Comparison of ENCODE assay signal across 12 cellular contexts in the genomic region with DNA sequence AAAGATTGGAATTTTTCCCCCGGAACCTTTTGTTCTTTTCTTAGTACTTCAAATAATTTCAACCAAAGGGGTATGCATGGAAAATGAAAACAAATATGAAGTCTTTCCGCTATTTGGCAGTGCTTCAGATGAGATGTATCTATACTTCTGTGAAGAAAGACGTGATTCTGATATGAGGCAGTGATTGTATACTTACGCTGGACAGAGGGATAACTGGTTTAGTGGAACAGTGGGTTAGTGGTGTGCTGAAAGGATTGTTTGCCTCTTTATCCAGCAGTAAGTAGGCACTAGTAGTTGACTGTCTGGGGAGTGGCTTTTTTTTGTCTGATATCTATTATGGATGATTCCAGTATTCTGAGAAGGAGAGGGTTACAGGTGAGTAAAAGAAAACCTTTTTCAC.
A peak's percentile ranks its signal among the peaks of the same experiment; 100 is the strongest.
DNase-seq lines count a peak whose midpoint lies in the region; ATAC-seq, FAIRE-seq and TF ChIP-seq lines count a peak whose summit lies in the region.
"Had no signal": no experiment of that assay in that cellular context is flagged by ENCODE, and none has a peak within 500 bp of the region (broad histone marks: within the 10 kb centered on the region; RNA-seq: fewer than 3 reads in every experiment).

No MANE protein-coding gene starts in this region.

- H3K36me3 ChIP-seq in heart right ventricle: no peaks in the 10 kb centered on the region
- no peaks in the 10 kb centered on the region for H3K36me3 ChIP-seq in adipocyte (ENCODE audit: control insufficient read depth, insufficient read depth, low read length, severe bottlenecking)
- no peaks in the 10 kb centered on the region for H3K36me3 ChIP-seq in kidney (ENCODE audit: control insufficient read depth in 1 of 2, insufficient read depth in 2 of 2, low read length in 2 of 2)
- no peaks in the 10 kb centered on the region for H3K36me3 ChIP-seq in upper lobe of right lung

- DNase-seq in heart right ventricle (no peak), left ventricle myocardium superior (no peak), adipocyte (ENCODE audit: low read depth) (peak; percentile 25), kidney (no peak), upper lobe of right lung (no peak), AG20443 (ENCODE audit: low spot score) (no peak)
- DNase-seq: activated CD4-positive, CD25-positive, alpha-beta regulatory T cell treated with anti-CD3 and anti-CD28 coated beads, Interleukin-2, amount 50 U/mL, for 72 hours; activated naive CD4-positive, alpha-beta T cell; CD4-positive, alpha-beta T cell had no signal

- H3K27ac ChIP-seq in heart right ventricle: no peak overlapping the region
- H3K27ac ChIP-seq in kidney (ENCODE audit: low read depth in 2 of 2, low read length in 2 of 2): no peak overlapping the region
- H3K27ac ChIP-seq in upper lobe of right lung: no peak overlapping the region

- no peak for TF ChIP-seq CTCF in heart right ventricle (IDR thresholded peaks at IDR 0.05)
- TF ChIP-seq CTCF in kidney (IDR thresholded peaks at IDR 0.05; ENCODE audit: borderline replicate concordance, extremely low read depth, insufficient read depth): no peak
- TF ChIP-seq CTCF in upper lobe of right lung (IDR thresholded peaks at IDR 0.05): no peak

- no peak for ATAC-seq in heart right ventricle
- ATAC-seq in left ventricle myocardium superior: no peak
- ATAC-seq in upper lobe of right lung: no peak
- ATAC-seq in GM19467 (IDR thresholded peaks at IDR 0.05; ENCODE audit: unreplicated experiment): no peak
- ATAC-seq in HG03457 (IDR thresholded peaks at IDR 0.05; ENCODE audit: unreplicated experiment): no peak

- peaks cover 0 to 30% (median 20%) of the 10 kb centered on the region in 9 donors for H3K4me1 ChIP-seq in heart right ventricle
- H3K4me1 ChIP-seq in adipocyte (ENCODE audit: control insufficient read depth, insufficient read depth, low read length): no peaks in the 10 kb centered on the region
- H3K4me1 ChIP-seq in kidney (ENCODE audit: control insufficient read depth in 1 of 2, insufficient read depth in 1 of 2, low read depth in 1 of 2, low read length in 2 of 2): no peaks in the 10 kb centered on the region
- peaks cover 4% of the 10 kb centered on the region for H3K4me1 ChIP-seq in upper lobe of right lung

- H3K27me3 ChIP-seq in heart right ventricle (no peaks in the 10 kb centered on the region), adipocyte (replicated peaks; ENCODE audit: control insufficient read depth, insufficient read depth, low read length) (no peaks in the 10 kb centered on the region), upper lobe of right lung (no peaks in the 10 kb centered on the region)

- intact Hi-C loops in heart right ventricle (cut with DNase I): no loop called here
- intact Hi-C loops in left ventricle myocardium superior (cut with micrococcal nuclease): no loop called here
- intact Hi-C loops in kidney (cut with DNase I): no loop called here
- intact Hi-C loops in upper lobe of right lung (cut with DNase I): no loop called here

- H3K9me3 ChIP-seq in heart right ventricle (no peaks in the 10 kb centered on the region), adipocyte (ENCODE audit: control insufficient read depth, low read length) (no peaks in the 10 kb centered on the region), kidney (ENCODE audit: control insufficient read depth in 1 of 2, low read length in 2 of 2) (no peaks in the 10 kb centered on the region), upper lobe of right lung (no peaks in the 10 kb centered on the region)

- H3K4me3 ChIP-seq in heart right ventricle (peak overlapping the region in 7 of 10 donors; percentile 5 to 40 (median 30)), adipocyte (ENCODE audit: low read length) (peak overlapping the region; percentile 75), kidney (ENCODE audit: low read length in 2 of 2) (peak overlapping the region; percentile 43 to 55), upper lobe of right lung (peak overlapping the region; percentile 35)

- WGBS in heart right ventricle, 2 donors: 52 to 55% methylated on average over 4 of the region's 4 CpGs

- peak overlapping the region; percentile 30 for H3K9ac ChIP-seq in adipocyte (ENCODE audit: low read length)
- no peak overlapping the region for H3K9ac ChIP-seq in kidney (ENCODE audit: low read length in 2 of 2)

- no peak for FAIRE-seq in kidney (lab: Jason Lieb, UNC)
- FAIRE-seq: keratinocyte had no signal
